9 cellular contexts compared by ENCODE assay signal in genomic region chr3:195003006-195003892, GRCh38.
A peak's percentile ranks its signal among the peaks of the same experiment; 100 is the strongest.
DNase-seq lines count a peak whose midpoint lies in the region; ATAC-seq lines count a peak whose summit lies in the region.
"Had no signal": no experiment of that assay in that cellular context is flagged by ENCODE, and none has a peak within 500 bp of the region (broad histone marks: within the 10 kb centered on the region; RNA-seq: fewer than 3 reads in every experiment).

No MANE protein-coding gene starts in this region.

- H3K9me3 Mint-ChIP-seq in stimulated activated memory B cell treated with anti-CD40 and anti-IgM and Interleukin-4, amounts not matched to agents 10 μg/mL and 1 μg/mL and 100 μg/mL, for 72 hours, result no peaks in the 10 kb centered on the region
- no peaks in the 10 kb centered on the region for H3K9me3 Mint-ChIP-seq in immature natural killer cell
- H3K9me3 Mint-ChIP-seq: natural killer cell treated with Interleukin-12 subunit alpha and Interleukin-12 subunit beta and Interleukin-15 and Interleukin-18, amount 100 ng/mL, for 72 hours had no signal

- ATAC-seq in stimulated activated memory B cell treated with anti-CD40 and anti-IgM and Interleukin-4, amounts not matched to agents 10 μg/mL and 1 μg/mL and 100 μg/mL, for 72 hours, result no peak
- ATAC-seq in HG03280 (IDR thresholded peaks at IDR 0.05; ENCODE audit: unreplicated experiment) (no peak), GM19455 (IDR thresholded peaks at IDR 0.05; ENCODE audit: unreplicated experiment) (no peak), HG02938 (IDR thresholded peaks at IDR 0.05; ENCODE audit: unreplicated experiment) (no peak)

- H3K27me3 Mint-ChIP-seq in stimulated activated memory B cell treated with anti-CD40 and anti-IgM and Interleukin-4, amounts not matched to agents 10 μg/mL and 1 μg/mL and 100 μg/mL, for 72 hours, result no peaks in the 10 kb centered on the region
- H3K27me3 Mint-ChIP-seq in immature natural killer cell (ENCODE audit: low read depth in 3 of 3), result peaks cover 4 to 15% (median 5%) of the 10 kb centered on the region in 3 donors

- peaks cover 26% of the 10 kb centered on the region for H3K4me1 Mint-ChIP-seq in stimulated activated memory B cell treated with anti-CD40 and anti-IgM and Interleukin-4, amounts not matched to agents 10 μg/mL and 1 μg/mL and 100 μg/mL, for 72 hours
- H3K4me1 Mint-ChIP-seq in immature natural killer cell, result no peaks in the 10 kb centered on the region

- intact Hi-C loops in cardiac septum (cut with DNase I), result loop anchor here (2.0 to 5.0 kb wide), 4 partner anchors 104 to 316 kb away; partner anchors contain the start of gene FAM43A

- H3K27ac Mint-ChIP-seq in stimulated activated memory B cell treated with anti-CD40 and anti-IgM and Interleukin-4, amounts not matched to agents 10 μg/mL and 1 μg/mL and 100 μg/mL, for 72 hours, result peak overlapping the region; percentile 25
- H3K27ac Mint-ChIP-seq in immature natural killer cell, result no peak overlapping the region
- H3K27ac Mint-ChIP-seq: natural killer cell treated with Interleukin-12 subunit alpha and Interleukin-12 subunit beta and Interleukin-15 and Interleukin-18, amount 100 ng/mL, for 72 hours had no signal

- H3K4me3 Mint-ChIP-seq in stimulated activated memory B cell treated with anti-CD40 and anti-IgM and Interleukin-4, amounts not matched to agents 10 μg/mL and 1 μg/mL and 100 μg/mL, for 72 hours, result no peak overlapping the region
- H3K4me3 Mint-ChIP-seq in immature natural killer cell, result no peak overlapping the region
- H3K4me3 Mint-ChIP-seq: natural killer cell treated with Interleukin-12 subunit alpha and Interleukin-12 subunit beta and Interleukin-15 and Interleukin-18, amount 100 ng/mL, for 72 hours had no signal

- DNase-seq in Kasumi-1 (lab: John Stamatoyannopoulos, UW) (peak; percentile 98 to 99), SKM-1 treated with dmso at 0.1 percent for 144 hours (lab: John Stamatoyannopoulos, UW; ENCODE audit: unreplicated experiment) (peak; percentile 97), cardiac septum (ENCODE audit: low spot score) (peak; percentile 75), immature natural killer cell (no peak)

- H3K36me3 Mint-ChIP-seq in stimulated activated memory B cell treated with anti-CD40 and anti-IgM and Interleukin-4, amounts not matched to agents 10 μg/mL and 1 μg/mL and 100 μg/mL, for 72 hours, result no peaks in the 10 kb centered on the region
- H3K36me3 Mint-ChIP-seq in immature natural killer cell, result no peaks in the 10 kb centered on the region
- H3K36me3 Mint-ChIP-seq: natural killer cell treated with Interleukin-12 subunit alpha and Interleukin-12 subunit beta and Interleukin-15 and Interleukin-18, amount 100 ng/mL, for 72 hours had no signal

Comparison
In these comparisons a context has a peak if more than half of its experiments do, and no peak if none do; other contexts are left out.
1. DNase-seq: peak in Kasumi-1 (2 of 2), SKM-1 treated with dmso at 0.1 percent for 144 hours (single experiment) and cardiac septum (single experiment); none in immature natural killer cell (0 of 3).